Comparison of ENCODE assay signal across 20 cellular contexts in the genomic region with DNA sequence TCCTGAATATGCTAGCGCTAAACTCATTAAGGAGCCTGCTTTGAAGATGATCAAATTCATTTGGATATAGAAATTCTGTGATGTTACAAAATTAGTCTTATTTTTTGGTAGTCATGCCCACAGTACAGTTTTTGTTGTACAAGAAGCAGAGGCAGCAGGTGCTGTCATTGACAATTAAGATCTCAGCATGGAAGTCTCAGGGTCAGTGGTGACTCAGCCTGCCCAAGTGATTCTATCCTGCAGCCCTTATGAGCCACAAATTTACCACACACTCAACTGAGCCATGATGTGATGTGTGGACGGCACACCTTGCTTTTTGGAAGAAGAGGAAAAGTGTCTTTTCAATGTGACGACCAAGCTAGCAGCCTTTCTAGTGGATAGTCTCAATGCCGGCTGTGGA.
"Had no signal": no experiment of that assay in that cellular context is flagged by ENCODE, and none has a peak within 500 bp of the region (broad histone marks: within the 10 kb centered on the region; RNA-seq: fewer than 3 reads in every experiment).

No MANE protein-coding gene starts in this region.

- H3K9me3 Mint-ChIP-seq: memory B cell, nephron had no signal

- H3K4me1 Mint-ChIP-seq: memory B cell, mesothelial cell of epicardium, nephron had no signal

- H3K27me3 Mint-ChIP-seq: memory B cell, progenitor cell of endocrine pancreas had no signal

- H3K4me3 Mint-ChIP-seq: memory B cell, mesothelial cell of epicardium, nephron had no signal

- H3K27ac Mint-ChIP-seq: memory B cell, mesothelial cell of epicardium, nephron, progenitor cell of endocrine pancreas had no signal

- DNase-seq: dermis blood vessel endothelial cell; esophagus squamous epithelium; foreskin fibroblast; glutamatergic neuron; islet precursor cell; left cardiac atrium; left ventricle myocardium inferior; lower lobe of right lung; occipital lobe; pancreas; right cardiac atrium; stimulated activated CD4-positive, alpha-beta T cell treated with anti-CD3 and anti-CD28 coated beads, Interleukin-2, amount 100 ng/mL, for 48 hours; stimulated activated naive CD4-positive, alpha-beta T cell treated with Interleukin-2 at 50 U/mL for 16 hours; tibial artery; upper lobe of left lung; uterus had no signal
